In the genomic region with DNA sequence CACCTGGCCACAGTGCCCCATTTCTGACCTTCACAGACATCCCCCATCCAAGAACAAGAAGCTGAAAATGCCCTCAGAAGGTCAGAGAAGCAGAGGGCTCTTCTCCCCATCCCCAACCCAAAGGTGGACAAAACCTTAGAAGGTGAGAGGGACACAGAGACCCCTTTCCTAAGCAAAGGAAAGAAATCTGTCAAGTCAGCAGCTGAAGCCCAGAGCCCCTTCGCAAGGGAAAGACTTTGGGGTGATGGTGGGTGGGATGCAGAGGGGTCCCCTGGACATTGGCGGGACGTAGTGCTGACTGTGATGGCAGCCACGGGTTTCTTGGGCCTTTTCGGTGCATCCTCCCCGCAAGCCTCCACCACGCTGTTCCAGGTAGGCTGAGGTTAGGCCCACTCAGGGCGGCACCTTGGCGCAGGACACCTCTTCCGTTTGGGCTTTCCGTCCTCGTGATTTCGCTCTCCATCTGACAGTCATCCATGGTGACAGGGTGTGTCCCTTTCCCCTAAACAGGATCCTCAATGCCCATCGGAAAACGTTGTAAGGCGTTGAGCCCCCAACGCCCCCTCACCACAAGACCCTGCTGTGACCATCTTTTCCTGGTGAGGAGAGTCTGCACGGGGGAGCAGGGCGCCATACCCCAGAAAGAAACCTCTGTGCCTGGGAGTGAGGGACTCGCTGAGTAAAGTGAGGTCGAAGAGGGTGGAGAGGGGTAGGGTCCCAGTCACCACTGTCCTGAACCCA, we compare ENCODE assay signal across 1 cellular context.
TF ChIP-seq lines count a peak whose summit lies in the region.

No MANE protein-coding gene starts in this region.

TF ChIP-seq in HepG2, 621 proteins besides CTCF, POLR2A, EP300 and RAD21 (continued from another document and continues in another):
- TF ChIP-seq, protein P1, sequence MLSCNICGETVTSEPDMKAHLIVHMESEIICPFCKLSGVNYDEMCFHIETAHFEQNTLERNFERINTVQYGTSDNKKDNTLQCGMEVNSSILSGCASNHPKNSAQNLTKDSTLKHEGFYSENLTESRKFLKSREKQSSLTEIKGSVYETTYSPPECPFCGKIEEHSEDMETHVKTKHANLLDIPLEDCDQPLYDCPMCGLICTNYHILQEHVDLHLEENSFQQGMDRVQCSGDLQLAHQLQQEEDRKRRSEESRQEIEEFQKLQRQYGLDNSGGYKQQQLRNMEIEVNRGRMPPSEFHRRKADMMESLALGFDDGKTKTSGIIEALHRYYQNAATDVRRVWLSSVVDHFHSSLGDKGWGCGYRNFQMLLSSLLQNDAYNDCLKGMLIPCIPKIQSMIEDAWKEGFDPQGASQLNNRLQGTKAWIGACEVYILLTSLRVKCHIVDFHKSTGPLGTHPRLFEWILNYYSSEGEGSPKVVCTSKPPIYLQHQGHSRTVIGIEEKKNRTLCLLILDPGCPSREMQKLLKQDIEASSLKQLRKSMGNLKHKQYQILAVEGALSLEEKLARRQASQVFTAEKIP (CRISPR knock-in tag; IDR thresholded peaks at IDR 0.05; ENCODE audit: borderline replicate concordance) = no peak
- TF ChIP-seq XRCC5 (optimal IDR thresholded peaks at IDR 0.05; ENCODE audit: low read length) (no peak), KAT2B (IDR thresholded peaks at IDR 0.05; ENCODE audit: borderline replicate concordance, low read depth, low read length) (no peak), SRSF1 (optimal IDR thresholded peaks at IDR 0.05; ENCODE audit: low read depth, low read length) (no peak), TCF7L2 (IDR thresholded peaks at IDR 0.05; ENCODE audit: low read depth, low read length) (no peak), ZNF3 (CRISPR knock-in tag; IDR thresholded peaks at IDR 0.05) (no peak), ZMYM4 (CRISPR knock-in tag; IDR thresholded peaks at IDR 0.05) (no peak; the same call in 1 of the 2 replicates), ADNP (CRISPR knock-in tag; IDR thresholded peaks at IDR 0.05) (no peak), EZH2 (conservative IDR thresholded peaks at IDR 0.05; ENCODE audit: low read depth, low read length) (no peak), ZFP36L2 (CRISPR knock-in tag; IDR thresholded peaks at IDR 0.05) (no peak), ZNF33A (CRISPR knock-in tag; IDR thresholded peaks at IDR 0.05; ENCODE audit: borderline replicate concordance) (no peak), ZNF776 (CRISPR knock-in tag; IDR thresholded peaks at IDR 0.05) (peak; percentile 34; the same call in 1 of the 2 replicates), SAFB2 (CRISPR knock-in tag; IDR thresholded peaks at IDR 0.05; ENCODE audit: borderline replicate concordance, low read depth) (peak; percentile 52; the same call in 1 of the 2 replicates), JARID2 (CRISPR knock-in tag; IDR thresholded peaks at IDR 0.05; ENCODE audit: insufficient replicate concordance) (no peak), ZNF446 (CRISPR knock-in tag; IDR thresholded peaks at IDR 0.05) (no peak), KDM5B (CRISPR knock-in tag; IDR thresholded peaks at IDR 0.05; ENCODE audit: borderline replicate concordance) (peak; percentile 32; the same call in 1 of the 2 replicates), SSRP1 (CRISPR knock-in tag; IDR thresholded peaks at IDR 0.05) (0 out of 2 replicates have a peak, but pooled peaks have one; percentile 30), NFKBIZ (CRISPR knock-in tag; IDR thresholded peaks at IDR 0.05) (no peak), CSRNP2 (CRISPR knock-in tag; conservative IDR thresholded peaks at IDR 0.05; ENCODE audit: low read depth) (no peak), ZNF414 (CRISPR knock-in tag; IDR thresholded peaks at IDR 0.05) (no peak), JUNB (CRISPR knock-in tag; IDR thresholded peaks at IDR 0.05; ENCODE audit: borderline replicate concordance) (no peak), KDM1A (CRISPR knock-in tag; IDR thresholded peaks at IDR 0.05) (no peak), ARHGAP35 (CRISPR knock-in tag; IDR thresholded peaks at IDR 0.05; ENCODE audit: borderline replicate concordance) (0 out of 2 replicates have a peak, but pooled peaks have one; percentile 46), HDAC6 (IDR thresholded peaks at IDR 0.05; ENCODE audit: low read depth, low read length) (no peak), AHR (CRISPR knock-in tag; IDR thresholded peaks at IDR 0.05) (0 out of 2 replicates have a peak, but pooled peaks have one; percentile 11), HNRNPL (IDR thresholded peaks at IDR 0.05; ENCODE audit: low read depth, low read length) (no peak), DNMT1 (CRISPR knock-in tag; IDR thresholded peaks at IDR 0.05) (peak; percentile 86; the same call in 1 of the 2 replicates), HNF4A (CRISPR knock-in tag; IDR thresholded peaks at IDR 0.05) (no peak), RXRA (CRISPR knock-in tag; IDR thresholded peaks at IDR 0.05) (no peak)
- TF ChIP-seq, protein P2, sequence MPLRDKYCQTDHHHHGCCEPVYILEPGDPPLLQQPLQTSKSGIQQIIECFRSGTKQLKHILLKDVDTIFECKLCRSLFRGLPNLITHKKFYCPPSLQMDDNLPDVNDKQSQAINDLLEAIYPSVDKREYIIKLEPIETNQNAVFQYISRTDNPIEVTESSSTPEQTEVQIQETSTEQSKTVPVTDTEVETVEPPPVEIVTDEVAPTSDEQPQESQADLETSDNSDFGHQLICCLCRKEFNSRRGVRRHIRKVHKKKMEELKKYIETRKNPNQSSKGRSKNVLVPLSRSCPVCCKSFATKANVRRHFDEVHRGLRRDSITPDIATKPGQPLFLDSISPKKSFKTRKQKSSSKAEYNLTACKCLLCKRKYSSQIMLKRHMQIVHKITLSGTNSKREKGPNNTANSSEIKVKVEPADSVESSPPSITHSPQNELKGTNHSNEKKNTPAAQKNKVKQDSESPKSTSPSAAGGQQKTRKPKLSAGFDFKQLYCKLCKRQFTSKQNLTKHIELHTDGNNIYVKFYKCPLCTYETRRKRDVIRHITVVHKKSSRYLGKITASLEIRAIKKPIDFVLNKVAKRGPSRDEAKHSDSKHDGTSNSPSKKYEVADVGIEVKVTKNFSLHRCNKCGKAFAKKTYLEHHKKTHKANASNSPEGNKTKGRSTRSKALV (CRISPR knock-in tag; IDR thresholded peaks at IDR 0.05) = no peak
- TF ChIP-seq, protein P3, sequence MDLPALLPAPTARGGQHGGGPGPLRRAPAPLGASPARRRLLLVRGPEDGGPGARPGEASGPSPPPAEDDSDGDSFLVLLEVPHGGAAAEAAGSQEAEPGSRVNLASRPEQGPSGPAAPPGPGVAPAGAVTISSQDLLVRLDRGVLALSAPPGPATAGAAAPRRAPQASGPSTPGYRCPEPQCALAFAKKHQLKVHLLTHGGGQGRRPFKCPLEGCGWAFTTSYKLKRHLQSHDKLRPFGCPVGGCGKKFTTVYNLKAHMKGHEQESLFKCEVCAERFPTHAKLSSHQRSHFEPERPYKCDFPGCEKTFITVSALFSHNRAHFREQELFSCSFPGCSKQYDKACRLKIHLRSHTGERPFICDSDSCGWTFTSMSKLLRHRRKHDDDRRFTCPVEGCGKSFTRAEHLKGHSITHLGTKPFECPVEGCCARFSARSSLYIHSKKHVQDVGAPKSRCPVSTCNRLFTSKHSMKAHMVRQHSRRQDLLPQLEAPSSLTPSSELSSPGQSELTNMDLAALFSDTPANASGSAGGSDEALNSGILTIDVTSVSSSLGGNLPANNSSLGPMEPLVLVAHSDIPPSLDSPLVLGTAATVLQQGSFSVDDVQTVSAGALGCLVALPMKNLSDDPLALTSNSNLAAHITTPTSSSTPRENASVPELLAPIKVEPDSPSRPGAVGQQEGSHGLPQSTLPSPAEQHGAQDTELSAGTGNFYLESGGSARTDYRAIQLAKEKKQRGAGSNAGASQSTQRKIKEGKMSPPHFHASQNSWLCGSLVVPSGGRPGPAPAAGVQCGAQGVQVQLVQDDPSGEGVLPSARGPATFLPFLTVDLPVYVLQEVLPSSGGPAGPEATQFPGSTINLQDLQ (CRISPR knock-in tag; IDR thresholded peaks at IDR 0.05) = no peak
- TF ChIP-seq, protein P4, sequence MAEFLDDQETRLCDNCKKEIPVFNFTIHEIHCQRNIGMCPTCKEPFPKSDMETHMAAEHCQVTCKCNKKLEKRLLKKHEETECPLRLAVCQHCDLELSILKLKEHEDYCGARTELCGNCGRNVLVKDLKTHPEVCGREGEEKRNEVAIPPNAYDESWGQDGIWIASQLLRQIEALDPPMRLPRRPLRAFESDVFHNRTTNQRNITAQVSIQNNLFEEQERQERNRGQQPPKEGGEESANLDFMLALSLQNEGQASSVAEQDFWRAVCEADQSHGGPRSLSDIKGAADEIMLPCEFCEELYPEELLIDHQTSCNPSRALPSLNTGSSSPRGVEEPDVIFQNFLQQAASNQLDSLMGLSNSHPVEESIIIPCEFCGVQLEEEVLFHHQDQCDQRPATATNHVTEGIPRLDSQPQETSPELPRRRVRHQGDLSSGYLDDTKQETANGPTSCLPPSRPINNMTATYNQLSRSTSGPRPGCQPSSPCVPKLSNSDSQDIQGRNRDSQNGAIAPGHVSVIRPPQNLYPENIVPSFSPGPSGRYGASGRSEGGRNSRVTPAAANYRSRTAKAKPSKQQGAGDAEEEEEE (CRISPR knock-in tag; IDR thresholded peaks at IDR 0.05; ENCODE audit: borderline replicate concordance) = 0 out of 2 replicates have a peak, but pooled peaks have one; percentile 75
- TF ChIP-seq, protein P5, sequence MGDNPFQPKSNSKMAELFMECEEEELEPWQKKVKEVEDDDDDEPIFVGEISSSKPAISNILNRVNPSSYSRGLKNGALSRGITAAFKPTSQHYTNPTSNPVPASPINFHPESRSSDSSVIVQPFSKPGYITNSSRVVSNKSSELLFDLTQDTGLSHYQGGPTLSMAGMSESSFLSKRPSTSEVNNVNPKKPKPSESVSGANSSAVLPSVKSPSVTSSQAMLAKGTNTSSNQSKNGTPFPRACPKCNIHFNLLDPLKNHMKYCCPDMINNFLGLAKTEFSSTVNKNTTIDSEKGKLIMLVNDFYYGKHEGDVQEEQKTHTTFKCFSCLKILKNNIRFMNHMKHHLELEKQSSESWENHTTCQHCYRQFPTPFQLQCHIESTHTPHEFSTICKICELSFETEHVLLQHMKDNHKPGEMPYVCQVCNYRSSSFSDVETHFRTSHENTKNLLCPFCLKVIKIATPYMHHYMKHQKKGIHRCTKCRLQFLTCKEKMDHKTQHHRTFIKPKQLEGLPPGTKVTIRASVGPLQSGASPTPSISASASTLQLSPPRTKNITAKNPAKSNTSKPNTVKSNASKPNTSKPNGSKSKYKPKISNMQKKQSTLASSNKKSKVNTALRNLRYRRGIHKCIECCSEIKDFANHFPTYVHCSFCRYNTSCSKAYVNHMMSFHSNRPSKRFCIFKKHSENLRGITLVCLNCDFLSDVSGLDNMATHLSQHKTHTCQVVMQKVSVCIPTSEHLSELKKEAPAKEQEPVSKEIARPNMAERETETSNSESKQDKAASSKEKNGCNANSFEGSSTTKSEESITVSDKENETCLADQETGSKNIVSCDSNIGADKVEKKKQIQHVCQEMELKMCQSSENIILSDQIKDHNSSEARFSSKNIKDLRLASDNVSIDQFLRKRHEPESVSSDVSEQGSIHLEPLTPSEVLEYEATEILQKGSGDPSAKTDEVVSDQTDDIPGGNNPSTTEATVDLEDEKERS (CRISPR knock-in tag; IDR thresholded peaks at IDR 0.05) = 0 out of 2 replicates have a peak, but pooled peaks have one; percentile 1
- TF ChIP-seq, protein P6, sequence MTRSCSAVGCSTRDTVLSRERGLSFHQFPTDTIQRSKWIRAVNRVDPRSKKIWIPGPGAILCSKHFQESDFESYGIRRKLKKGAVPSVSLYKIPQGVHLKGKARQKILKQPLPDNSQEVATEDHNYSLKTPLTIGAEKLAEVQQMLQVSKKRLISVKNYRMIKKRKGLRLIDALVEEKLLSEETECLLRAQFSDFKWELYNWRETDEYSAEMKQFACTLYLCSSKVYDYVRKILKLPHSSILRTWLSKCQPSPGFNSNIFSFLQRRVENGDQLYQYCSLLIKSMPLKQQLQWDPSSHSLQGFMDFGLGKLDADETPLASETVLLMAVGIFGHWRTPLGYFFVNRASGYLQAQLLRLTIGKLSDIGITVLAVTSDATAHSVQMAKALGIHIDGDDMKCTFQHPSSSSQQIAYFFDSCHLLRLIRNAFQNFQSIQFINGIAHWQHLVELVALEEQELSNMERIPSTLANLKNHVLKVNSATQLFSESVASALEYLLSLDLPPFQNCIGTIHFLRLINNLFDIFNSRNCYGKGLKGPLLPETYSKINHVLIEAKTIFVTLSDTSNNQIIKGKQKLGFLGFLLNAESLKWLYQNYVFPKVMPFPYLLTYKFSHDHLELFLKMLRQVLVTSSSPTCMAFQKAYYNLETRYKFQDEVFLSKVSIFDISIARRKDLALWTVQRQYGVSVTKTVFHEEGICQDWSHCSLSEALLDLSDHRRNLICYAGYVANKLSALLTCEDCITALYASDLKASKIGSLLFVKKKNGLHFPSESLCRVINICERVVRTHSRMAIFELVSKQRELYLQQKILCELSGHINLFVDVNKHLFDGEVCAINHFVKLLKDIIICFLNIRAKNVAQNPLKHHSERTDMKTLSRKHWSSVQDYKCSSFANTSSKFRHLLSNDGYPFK (CRISPR knock-in tag; IDR thresholded peaks at IDR 0.05; ENCODE audit: borderline replicate concordance) = peak; percentile 72; the same call in 1 of the 2 replicates
